17 cellular contexts compared by ENCODE assay signal in genomic region chr2:172373076-172373475, GRCh38. TPM values are rescaled to one million over a fixed set of nuclear protein-coding genes. Genes with fewer than 3 reads are reported as not detected.
DNase-seq lines count a peak whose midpoint lies in the region; ATAC-seq and TF ChIP-seq lines count a peak whose summit lies in the region.
"Had no signal": no experiment of that assay in that cellular context is flagged by ENCODE, and none has a peak within 500 bp of the region (broad histone marks: within the 10 kb centered on the region; RNA-seq: fewer than 3 reads in every experiment).

No MANE protein-coding gene starts in this region.

- no peak overlapping the region for H3K4me2 ChIP-seq in trophoblast cell (ENCODE audit: low read length)
- H3K4me2 ChIP-seq: BLaER1 had no signal

- H3K9ac ChIP-seq in trophoblast cell (ENCODE audit: low read length), result no peak overlapping the region
- H3K9ac ChIP-seq: BLaER1 had no signal

- no peak overlapping the region for H4K12ac ChIP-seq in trophoblast cell (ENCODE audit: low read depth, low read length)

- ATAC-seq in foreskin keratinocyte (no peak), HG03378 (IDR thresholded peaks at IDR 0.05; ENCODE audit: unreplicated experiment) (no peak), HG02852 (IDR thresholded peaks at IDR 0.05; ENCODE audit: unreplicated experiment) (no peak)

- peak overlapping the region; percentile 5 for H2BK120ac ChIP-seq in trophoblast cell (ENCODE audit: insufficient read depth, low read length, poor library complexity)

- H3K27ac ChIP-seq in foreskin keratinocyte, result peak overlapping the region; percentile 80
- no peak overlapping the region for H3K27ac ChIP-seq in trophoblast cell (ENCODE audit: low read depth, low read length)
- H3K27ac ChIP-seq: BLaER1, HL-60 had no signal

- H2AK5ac ChIP-seq in trophoblast cell (ENCODE audit: low read length), result no peak overlapping the region

- H2BK12ac ChIP-seq in trophoblast cell (ENCODE audit: low read length), result no peak overlapping the region

- peak; percentile 44 for DNase-seq in NCI-H748 (lab: John Stamatoyannopoulos, UW; ENCODE audit: unreplicated experiment)
- no peak for DNase-seq in NCI-H748 treated with DMSO at 0.1 percent for 48 hours (lab: John Stamatoyannopoulos, UW)
- DNase-seq in foreskin keratinocyte, result no peak
- peak; percentile 30 to 90 for DNase-seq in trophoblast cell
- DNase-seq in central memory CD4-positive, alpha-beta T cell, result no peak
- DNase-seq: 8988T; AML-193; Caco-2; CD8-positive, alpha-beta memory T cell; DND-41; GDM1; GOT3 had no signal

- no peak overlapping the region for H2AFZ ChIP-seq in trophoblast cell (ENCODE audit: insufficient read depth, low read length, poor library complexity)

- no peaks in the 10 kb centered on the region for H3K79me1 ChIP-seq in trophoblast cell (ENCODE audit: low read length)

- H3K4me1 ChIP-seq in foreskin keratinocyte (peaks cover 22% of the 10 kb centered on the region), trophoblast cell (ENCODE audit: control insufficient read depth in 1 of 2, insufficient read depth in 2 of 2, low read length in 2 of 2) (peaks cover 2% of the 10 kb centered on the region in 2 experiments)
- H3K4me1 ChIP-seq: Caco-2 had no signal

- WGBS in trophoblast cell (ENCODE audit: extremely low coverage, insufficient coverage, insufficient read length), result no CpG with 5 or more reads among the region's 5 CpGs

- H3K36me3 ChIP-seq in trophoblast cell (ENCODE audit: control insufficient read depth in 1 of 2, insufficient read depth in 2 of 2, low read length in 2 of 2), result no peaks in the 10 kb centered on the region
- H3K36me3 ChIP-seq: BLaER1, HAP-1 had no signal

- TF ChIP-seq CTCF in foreskin keratinocyte (conservative IDR thresholded peaks at IDR 0.05), result no peak

- H4K91ac ChIP-seq in trophoblast cell (ENCODE audit: low read depth, low read length), result no peak overlapping the region

- H3K23ac ChIP-seq in trophoblast cell (ENCODE audit: low read length), result no peak overlapping the region

- H3K4me3 ChIP-seq in trophoblast cell (ENCODE audit: low read depth, low read length), result no peak overlapping the region
- H3K4me3 ChIP-seq: BLaER1, HAP-1 had no signal

- no peak overlapping the region for H3K14ac ChIP-seq in trophoblast cell (ENCODE audit: low read length)

- no peak overlapping the region for H4K8ac ChIP-seq in trophoblast cell (ENCODE audit: low read depth, low read length)

- H3K9me3 ChIP-seq in trophoblast cell (ENCODE audit: insufficient read depth, low read depth, low read length), result peaks cover 2% of the 10 kb centered on the region
- H3K9me3 ChIP-seq: HAP-1 had no signal

- H3K27me3 ChIP-seq in foreskin keratinocyte (no peaks in the 10 kb centered on the region), trophoblast cell (ENCODE audit: insufficient read depth, low read length) (no peaks in the 10 kb centered on the region)
- H3K27me3 ChIP-seq: BLaER1 had no signal

- H3K18ac ChIP-seq in trophoblast cell (ENCODE audit: low read length), result no peak overlapping the region

- no peak overlapping the region for H3K4ac ChIP-seq in trophoblast cell (ENCODE audit: low read depth, low read length)

- no peak overlapping the region for H2BK5ac ChIP-seq in trophoblast cell (ENCODE audit: low read depth, low read length, poor library complexity)

- no peaks in the 10 kb centered on the region for H3K79me2 ChIP-seq in trophoblast cell (ENCODE audit: control insufficient read depth, insufficient read depth, low read length, poor library complexity)

RNA-seq across cellular contexts. Expression of gene ITGA6, which starts 54.3 kb away (rescaled TPM):
- 815 and 842 TPM in 2 replicates for total RNA-seq in foreskin keratinocyte
- polyA plus RNA-seq in foreskin keratinocyte, result 168 and 201 TPM in 2 replicates
- polyA plus RNA-seq in trophoblast cell (2013), result 26.5 and 28.2 TPM in 2 replicates

Comparison
In these comparisons a context has a peak if more than half of its experiments do, and no peak if none do; other contexts are left out.
1. DNase-seq: peak in NCI-H748 (single experiment) and trophoblast cell (2 of 2); none in NCI-H748 treated with DMSO at 0.1 percent for 48 hours (single experiment), foreskin keratinocyte (0 of 2) and central memory CD4-positive, alpha-beta T cell (single experiment).